ENCODE assay signal across 29 cellular contexts in genomic region chr3:63565220-63565619, GRCh38.
DNase-seq lines count a peak whose midpoint lies in the region; ATAC-seq, FAIRE-seq and TF ChIP-seq lines count a peak whose summit lies in the region.
"Had no signal": no experiment of that assay in that cellular context is flagged by ENCODE, and none has a peak within 500 bp of the region (broad histone marks: within the 10 kb centered on the region; RNA-seq: fewer than 3 reads in every experiment).

No MANE protein-coding gene starts in this region.

- peaks cover 3% of the 10 kb centered on the region for H3K27me3 Mint-ChIP-seq in endodermal cell (ENCODE audit: insufficient read depth)
- peaks cover 6% of the 10 kb centered on the region for H3K27me3 Mint-ChIP-seq in activated naive CD4-positive, alpha-beta T cell treated with anti-CD3 and anti-CD28 coated beads for 36 hours (ENCODE audit: low read depth)
- H3K27me3 Mint-ChIP-seq: activated naive CD8-positive, alpha-beta T cell treated with anti-CD3 and anti-CD28 coated beads, Interleukin-2, amount 50 U/mL, for 24 hours; stimulated activated memory B cell treated with anti-CD40 and anti-IgM and Interleukin-4, amounts not matched to agents 10 μg/mL and 1 μg/mL and 100 μg/mL, for 72 hours had no signal

- ATAC-seq in HepG2 (no peak), right lobe of liver (no peak), HG03442 (IDR thresholded peaks at IDR 0.05; ENCODE audit: unreplicated experiment) (no peak)
- ATAC-seq: activated naive CD8-positive, alpha-beta T cell treated with anti-CD3 and anti-CD28 coated beads, Interleukin-2, amount 50 U/mL, for 24 hours; left lung; natural killer cell; stimulated activated memory B cell treated with anti-CD40 and anti-IgM and Interleukin-4, amounts not matched to agents 10 μg/mL and 1 μg/mL and 100 μg/mL, for 72 hours had no signal

- no peaks in the 10 kb centered on the region for H4K20me1 ChIP-seq in HepG2 (ENCODE audit: insufficient read depth, low read length)
- H4K20me1 ChIP-seq: BLaER1 had no signal

- H3K9ac ChIP-seq in HepG2 (ENCODE audit: insufficient read depth, low read depth, low read length): no peak overlapping the region
- H3K9ac ChIP-seq in endodermal cell (ENCODE audit: extremely low read depth, low read length, poor library complexity, severe bottlenecking): no peak overlapping the region
- H3K9ac ChIP-seq: BLaER1 had no signal

- CTCF ChIA-PET in HepG2 (lab: Yijun Ruan, JAX; ENCODE audit: low intra/inter-chr PET ratio, low total read pairs): no interaction called here
- CTCF ChIA-PET in activated naive CD4-positive, alpha-beta T cell treated with anti-CD3 and anti-CD28 coated beads for 36 hours (lab: Charles Lee): no interaction called here

- H3K9me3 Mint-ChIP-seq in endodermal cell: no peaks in the 10 kb centered on the region
- H3K9me3 Mint-ChIP-seq in activated naive CD4-positive, alpha-beta T cell treated with anti-CD3 and anti-CD28 coated beads for 36 hours: no peaks in the 10 kb centered on the region
- H3K9me3 Mint-ChIP-seq: immature natural killer cell; mesothelial cell of epicardium; stimulated activated memory B cell treated with anti-CD40 and anti-IgM and Interleukin-4, amounts not matched to agents 10 μg/mL and 1 μg/mL and 100 μg/mL, for 72 hours had no signal

- intact Hi-C loops in HepG2 (cut with micrococcal nuclease; ENCODE audit: unreplicated experiment) (no loop called here), right lobe of liver (cut with DNase I) (no loop called here)
- intact Hi-C loops in activated naive CD4-positive, alpha-beta T cell treated with anti-CD3 and anti-CD28 coated beads for 36 hours (cut with micrococcal nuclease): no loop called here

- H3K36me3 ChIP-seq in HepG2 (replicated peaks in 1 of 2; ENCODE audit: control insufficient read depth in 1 of 2, insufficient read depth in 2 of 2, low read length in 2 of 2): no peaks in the 10 kb centered on the region
- no peaks in the 10 kb centered on the region for H3K36me3 ChIP-seq in right lobe of liver
- no peaks in the 10 kb centered on the region for H3K36me3 ChIP-seq in endodermal cell (ENCODE audit: control insufficient read depth, insufficient read depth, low read length)
- H3K36me3 ChIP-seq: BLaER1, left lung, ovary, right atrium auricular region, spleen had no signal

- H3K4me1 Mint-ChIP-seq in endodermal cell: no peaks in the 10 kb centered on the region
- no peaks in the 10 kb centered on the region for H3K4me1 Mint-ChIP-seq in activated naive CD4-positive, alpha-beta T cell treated with anti-CD3 and anti-CD28 coated beads for 36 hours (ENCODE audit: low read depth)
- H3K4me1 Mint-ChIP-seq: activated naive CD8-positive, alpha-beta T cell treated with anti-CD3 and anti-CD28 coated beads, Interleukin-2, amount 50 U/mL, for 24 hours; immature natural killer cell; natural killer cell; stimulated activated memory B cell treated with anti-CD40 and anti-IgM and Interleukin-4, amounts not matched to agents 10 μg/mL and 1 μg/mL and 100 μg/mL, for 72 hours had no signal

- TF ChIP-seq RAD21 in HepG2 (CRISPR knock-in tag; IDR thresholded peaks at IDR 0.05): no peak

- H2AFZ ChIP-seq in HepG2 (ENCODE audit: low read length): no peak overlapping the region

- no peaks in the 10 kb centered on the region for H3K79me2 ChIP-seq in HepG2 (ENCODE audit: insufficient read depth, low read length)

- H3K4me3 Mint-ChIP-seq in endodermal cell: no peak overlapping the region
- no peak overlapping the region for H3K4me3 Mint-ChIP-seq in activated naive CD4-positive, alpha-beta T cell treated with anti-CD3 and anti-CD28 coated beads for 36 hours
- H3K4me3 Mint-ChIP-seq: activated naive CD8-positive, alpha-beta T cell treated with anti-CD3 and anti-CD28 coated beads, Interleukin-2, amount 50 U/mL, for 24 hours; immature natural killer cell; mesothelial cell of epicardium; natural killer cell; stimulated activated memory B cell treated with anti-CD40 and anti-IgM and Interleukin-4, amounts not matched to agents 10 μg/mL and 1 μg/mL and 100 μg/mL, for 72 hours had no signal

- no peaks in the 10 kb centered on the region for H3K27me3 ChIP-seq in HepG2 (ENCODE audit: control insufficient read depth in 1 of 2, insufficient read depth in 2 of 2, low read length in 2 of 2)
- H3K27me3 ChIP-seq in right lobe of liver: no peaks in the 10 kb centered on the region
- H3K27me3 ChIP-seq in endodermal cell (ENCODE audit: control insufficient read depth, insufficient read depth, low read length, poor library complexity, severe bottlenecking): no peaks in the 10 kb centered on the region
- H3K27me3 ChIP-seq: BLaER1, left lung, ovary, right atrium auricular region, spleen had no signal

- 6% methylated on average over 6 of the region's 6 CpGs for WGBS in HepG2 (ENCODE audit: low lambda C conversion rate)
- 28% methylated on average over 5 of the region's 6 CpGs for WGBS in right lobe of liver (ENCODE audit: insufficient coverage, low coverage, low lambda C conversion rate, missing lambda C conversion rate)
- 81 to 90% methylated on average over 5 to 6 of the region's 6 CpGs for WGBS in endodermal cell (ENCODE audit: insufficient coverage in 1 of 2, insufficient read length in 1 of 2), 2 experiments

- POLR2A ChIA-PET in HepG2 (lab: Yijun Ruan, JAX): no interaction called here

- H3K36me3 Mint-ChIP-seq in endodermal cell (ENCODE audit: low read depth): no peaks in the 10 kb centered on the region
- H3K36me3 Mint-ChIP-seq in activated naive CD4-positive, alpha-beta T cell treated with anti-CD3 and anti-CD28 coated beads for 36 hours (ENCODE audit: low read depth): no peaks in the 10 kb centered on the region
- H3K36me3 Mint-ChIP-seq: immature natural killer cell; mesothelial cell of epicardium; natural killer cell; stimulated activated memory B cell treated with anti-CD40 and anti-IgM and Interleukin-4, amounts not matched to agents 10 μg/mL and 1 μg/mL and 100 μg/mL, for 72 hours had no signal

- H3K4me3 ChIP-seq in HepG2 (replicated peaks in 1 of 3; ENCODE audit: insufficient read depth in 1 of 3, low read depth in 2 of 3, low read length in 3 of 3): no peak overlapping the region
- H3K4me3 ChIP-seq in right lobe of liver: no peak overlapping the region
- H3K4me3 ChIP-seq in endodermal cell (ENCODE audit: low read length): no peak overlapping the region
- H3K4me3 ChIP-seq: BLaER1, left lung, ovary, right atrium auricular region, spleen had no signal

- H3K4me1 ChIP-seq in HepG2 (ENCODE audit: insufficient read depth, low read length) (no peaks in the 10 kb centered on the region), right lobe of liver (no peaks in the 10 kb centered on the region), endodermal cell (ENCODE audit: control insufficient read depth, insufficient read depth, low read length) (no peaks in the 10 kb centered on the region)
- H3K4me1 ChIP-seq: BLaER1, left lung, right atrium auricular region, spleen had no signal

- no peak for FAIRE-seq in HepG2 (lab: Jason Lieb, UNC)
- no peak for FAIRE-seq in GM12891 (lab: Jason Lieb, UNC)

- H3K27ac ChIP-seq in HepG2 (ENCODE audit: extremely low read length, insufficient read depth, low read length) (no peak overlapping the region), right lobe of liver (no peak overlapping the region), endodermal cell (ENCODE audit: low read depth, low read length) (no peak overlapping the region)
- H3K27ac ChIP-seq: BLaER1, left lung, ovary, right atrium auricular region, spleen had no signal

- H3K4me2 ChIP-seq in HepG2 (ENCODE audit: low read depth, low read length): no peak overlapping the region
- H3K4me2 ChIP-seq: BLaER1 had no signal

- H3K27ac Mint-ChIP-seq in endodermal cell: no peak overlapping the region
- no peak overlapping the region for H3K27ac Mint-ChIP-seq in activated naive CD4-positive, alpha-beta T cell treated with anti-CD3 and anti-CD28 coated beads for 36 hours
- H3K27ac Mint-ChIP-seq: activated naive CD8-positive, alpha-beta T cell treated with anti-CD3 and anti-CD28 coated beads, Interleukin-2, amount 50 U/mL, for 24 hours; immature natural killer cell; mesothelial cell of epicardium; natural killer cell; stimulated activated memory B cell treated with anti-CD40 and anti-IgM and Interleukin-4, amounts not matched to agents 10 μg/mL and 1 μg/mL and 100 μg/mL, for 72 hours had no signal

- no peaks in the 10 kb centered on the region for H3K9me3 ChIP-seq in HepG2 (ENCODE audit: low read length)
- no peaks in the 10 kb centered on the region for H3K9me3 ChIP-seq in right lobe of liver
- peaks cover 6% of the 10 kb centered on the region for H3K9me3 ChIP-seq in endodermal cell (ENCODE audit: control insufficient read depth, low read length)
- H3K9me3 ChIP-seq: BLaER1, Caco-2, left lung, ovary, right atrium auricular region, spleen had no signal

- BruUV-seq in HepG2 (replicated peaks; lab: Mats Ljungman, UMichigan): no TSS peak

- TF ChIP-seq CTCF in HepG2 (CRISPR knock-in tag; IDR thresholded peaks at IDR 0.05) (0 out of 2 replicates have a peak, but pooled peaks have one; percentile 11), right lobe of liver (IDR thresholded peaks at IDR 0.05) (no peak), endodermal cell (conservative IDR thresholded peaks at IDR 0.05) (peak; percentile 75)

- in situ Hi-C loops in HepG2 (cut with HindIII; ENCODE audit: extremely low pct_ligation_motif_present, low pct_unique_long_range_greater_than_20kb): no loop called here

- TF ChIP-seq POLR2A in HepG2 (IDR thresholded peaks at IDR 0.05; ENCODE audit: insufficient read depth in 1 of 2, low read depth in 2 of 2, low read length in 2 of 2) (no peak), right lobe of liver (IDR thresholded peaks at IDR 0.05) (no peak), GM12891 (IDR thresholded peaks at IDR 0.05; ENCODE audit: low read depth, low read length) (no peak)

- TF ChIP-seq EP300 in HepG2 (IDR thresholded peaks at IDR 0.05; ENCODE audit: low read depth in 2 of 2, low read length in 2 of 2) (no peak), HepG2 (CRISPR knock-in tag; IDR thresholded peaks at IDR 0.05; ENCODE audit: borderline replicate concordance) (no peak)

- DNase-seq in HepG2 (ENCODE audit: low spot score) (no peak), right lobe of liver (no peak), RPMI8226 (peak; percentile 8), endodermal cell (peak; percentile 67), GDM1 (lab: John Stamatoyannopoulos, UW) (no peak), GM12891 (ENCODE audit: insufficient read length, low spot score) (no peak)
- DNase-seq in activated naive CD4-positive, alpha-beta T cell treated with anti-CD3 and anti-CD28 coated beads for 36 hours: no peak
- DNase-seq: ACHN; activated CD4-positive, alpha-beta T cell treated with anti-CD3 and anti-CD28 coated beads for 1 hour; activated gamma-delta T cell; activated naive CD8-positive, alpha-beta T cell treated with anti-CD3 and anti-CD28 coated beads, Interleukin-2, amount 50 U/mL, for 24 hours; activated T-cell treated with anti-CD3 and anti-CD28 coated beads, Interleukin-2, amount 50 U/mL, for 1 hour; Caco-2; effector CD4-positive, alpha-beta T cell; foreskin fibroblast; immature natural killer cell; left lung; natural killer cell; NCI-H146; NCI-H2171 treated with DMSO at 0.1 percent for 48 hours; ovary; SHP77; spleen; stimulated activated CD4-positive, alpha-beta T cell treated with anti-CD3 and anti-CD28 coated beads, Interleukin-4, amount 100 ng/mL, for 1 hour had no signal

TF ChIP-seq in GM12891, 5 proteins besides CTCF, POLR2A, EP300 and RAD21 (continues in another document):
- TF ChIP-seq POU2F2 (IDR thresholded peaks at IDR 0.05; ENCODE audit: low read depth, low read length): no peak
- TF ChIP-seq PAX5 (IDR thresholded peaks at IDR 0.05; ENCODE audit: insufficient read depth, low read length, severe bottlenecking): no peak

Comparison
In these comparisons a context has a peak if more than half of its experiments do, and no peak if none do; other contexts are left out.
1. CTCF ChIP-seq: peak in HepG2 (single experiment) and endodermal cell (single experiment); none in right lobe of liver (0 of 4).
2. DNase-seq: peak in RPMI8226 (single experiment) and endodermal cell (single experiment); none in HepG2 (single experiment), right lobe of liver (0 of 3), activated naive CD4-positive, alpha-beta T cell treated with anti-CD3 and anti-CD28 coated beads for 36 hours (single experiment), GDM1 (single experiment) and GM12891 (single experiment).